Comparison of ENCODE assay signal across 10 cellular contexts in genomic region chr6:122495612-122496011, GRCh38. TPM values are rescaled to one million over a fixed set of nuclear protein-coding genes. Genes with fewer than 3 reads are reported as not detected.
DNase-seq lines count a peak whose midpoint lies in the region; ATAC-seq and TF ChIP-seq lines count a peak whose summit lies in the region.
"Had no signal": no experiment of that assay in that cellular context is flagged by ENCODE, and none has a peak within 500 bp of the region (broad histone marks: within the 10 kb centered on the region; RNA-seq: fewer than 3 reads in every experiment).

No MANE protein-coding gene starts in this region.

- peaks cover 75% of the 10 kb centered on the region for H3K36me3 Mint-ChIP-seq in endodermal cell (ENCODE audit: low read depth)

- no peak overlapping the region for H3K27ac Mint-ChIP-seq in stimulated activated naive CD8-positive, alpha-beta T cell treated with anti-CD3 and anti-CD28 coated beads, Interleukin-15, amount 100 ng/mL, for 72 hours
- H3K27ac Mint-ChIP-seq in endodermal cell: no peak overlapping the region
- H3K27ac Mint-ChIP-seq: H9 had no signal

- no peaks in the 10 kb centered on the region for H3K4me1 ChIP-seq in endodermal cell (ENCODE audit: control insufficient read depth, insufficient read depth, low read length)

- 95% methylated on average over 3 of the region's 3 CpGs; no CpG with 5 or more reads in 1 of the 2 experiments for WGBS in endodermal cell (ENCODE audit: insufficient coverage in 1 of 2, insufficient read length in 1 of 2), 2 experiments

- H3K4me1 Mint-ChIP-seq in stimulated activated naive CD8-positive, alpha-beta T cell treated with anti-CD3 and anti-CD28 coated beads, Interleukin-15, amount 100 ng/mL, for 72 hours: peaks cover 6% of the 10 kb centered on the region
- no peaks in the 10 kb centered on the region for H3K4me1 Mint-ChIP-seq in endodermal cell
- H3K4me1 Mint-ChIP-seq: H9 had no signal

- no peak overlapping the region for H3K4me3 Mint-ChIP-seq in stimulated activated naive CD8-positive, alpha-beta T cell treated with anti-CD3 and anti-CD28 coated beads, Interleukin-15, amount 100 ng/mL, for 72 hours
- no peak overlapping the region for H3K4me3 Mint-ChIP-seq in endodermal cell
- H3K4me3 Mint-ChIP-seq: H9 had no signal

- peak in 1 of 2 donors; percentile 29 for DNase-seq in stimulated activated naive CD8-positive, alpha-beta T cell treated with anti-CD3 and anti-CD28 coated beads, Interleukin-15, amount 100 ng/mL, for 72 hours
- no peak for DNase-seq in stimulated activated naive CD8-positive, alpha-beta T cell treated with anti-CD3 and anti-CD28 coated beads, Interleukin-15, Interleukin-2, amounts not matched to agents 100 U/mL and 50 U/mL, for 24 hours
- peak; percentile 94 for DNase-seq in KBM-7
- DNase-seq in NCI-H82 treated with DMSO at 0.1 percent for 48 hours (lab: John Stamatoyannopoulos, UW; ENCODE audit: unreplicated experiment): no peak
- no peak for DNase-seq in endodermal cell
- DNase-seq in NCI-H2107 treated with DMSO at 0.1 percent for 48 hours (lab: John Stamatoyannopoulos, UW; ENCODE audit: unreplicated experiment): no peak
- DNase-seq: H9 had no signal

- peaks cover 15% of the 10 kb centered on the region for H3K27me3 Mint-ChIP-seq in stimulated activated naive CD8-positive, alpha-beta T cell treated with anti-CD3 and anti-CD28 coated beads, Interleukin-15, amount 100 ng/mL, for 72 hours
- H3K27me3 Mint-ChIP-seq in endodermal cell (ENCODE audit: insufficient read depth): no peaks in the 10 kb centered on the region

- H3K36me3 ChIP-seq in endodermal cell (ENCODE audit: control insufficient read depth, insufficient read depth, low read length): no peaks in the 10 kb centered on the region

- in situ Hi-C loops in KBM-7 (cut with MboI; ENCODE audit: low pct_unique_long_range_greater_than_20kb, low sequenced_read_pairs): loop anchor here (25.0 kb wide), 1 partner anchor 242 kb away; no protein-coding TSS in a partner anchor

- peaks cover 53% of the 10 kb centered on the region for H3K9me3 ChIP-seq in endodermal cell (ENCODE audit: control insufficient read depth, low read length)

- no peaks in the 10 kb centered on the region for H3K27me3 ChIP-seq in endodermal cell (ENCODE audit: control insufficient read depth, insufficient read depth, low read length, poor library complexity, severe bottlenecking)

- no peak overlapping the region for H3K27ac ChIP-seq in endodermal cell (ENCODE audit: low read depth, low read length)
- H3K27ac ChIP-seq: KMS-11 had no signal

- no peak overlapping the region for H3K4me3 ChIP-seq in endodermal cell (ENCODE audit: low read length)

- TF ChIP-seq CTCF in endodermal cell (conservative IDR thresholded peaks at IDR 0.05): no peak

- H3K9me3 Mint-ChIP-seq in stimulated activated naive CD8-positive, alpha-beta T cell treated with anti-CD3 and anti-CD28 coated beads, Interleukin-15, amount 100 ng/mL, for 72 hours: peaks cover 18 to 47% of the 10 kb centered on the region in 2 donors
- peaks cover 77% of the 10 kb centered on the region for H3K9me3 Mint-ChIP-seq in endodermal cell

- no peak overlapping the region for H3K9ac ChIP-seq in endodermal cell (ENCODE audit: extremely low read depth, low read length, poor library complexity, severe bottlenecking)
- H3K9ac ChIP-seq: KMS-11 had no signal

- peak; percentile 86 for ATAC-seq in stimulated activated naive CD8-positive, alpha-beta T cell treated with anti-CD3 and anti-CD28 coated beads, Interleukin-15, amount 100 ng/mL, for 72 hours
- no peak for ATAC-seq in stimulated activated naive CD8-positive, alpha-beta T cell treated with anti-CD3 and anti-CD28 coated beads, Interleukin-15, Interleukin-2, amounts not matched to agents 100 U/mL and 50 U/mL, for 24 hours
- ATAC-seq in HG02763 (IDR thresholded peaks at IDR 0.05; ENCODE audit: unreplicated experiment): peak; percentile 52
- no peak for ATAC-seq in HG02571 (IDR thresholded peaks at IDR 0.05; ENCODE audit: unreplicated experiment)

RNA-seq across cellular contexts. Expression of gene SERINC1, which starts 24.0 kb away (rescaled TPM):
- 10 to 100 TPM; 77.4 to 79.1 TPM for total RNA-seq in endodermal cell
- 117 TPM for polyA plus RNA-seq in endodermal cell (2013, experiment 1 of 2)
- 105 TPM for polyA plus RNA-seq in endodermal cell (2013, experiment 2 of 2)

Comparison
In these comparisons a context has a peak if more than half of its experiments do, and no peak if none do; other contexts are left out.
1. ATAC-seq: peak in stimulated activated naive CD8-positive, alpha-beta T cell treated with anti-CD3 and anti-CD28 coated beads, Interleukin-15, amount 100 ng/mL, for 72 hours (single experiment) and HG02763 (single experiment); none in stimulated activated naive CD8-positive, alpha-beta T cell treated with anti-CD3 and anti-CD28 coated beads, Interleukin-15, Interleukin-2, amounts not matched to agents 100 U/mL and 50 U/mL, for 24 hours (single experiment) and HG02571 (single experiment).